8 cellular contexts compared by ENCODE assay signal in genomic region chr9:100098887-100099721, GRCh38. TPM values are rescaled to one million over a fixed set of nuclear protein-coding genes. Genes with fewer than 3 reads are reported as not detected.
DNase-seq lines count a peak whose midpoint lies in the region; ATAC-seq and TF ChIP-seq lines count a peak whose summit lies in the region.

Gene ERP44 (minus strand): TSS chr9:100099000. CDS start chr9:100098840, 160 bp downstream.
Gene INVS (plus strand): TSS chr9:100099243. CDS start chr9:100104522, 5,279 bp downstream.

- H3K4me1 Mint-ChIP-seq in activated naive CD8-positive, alpha-beta T cell (ENCODE audit: low read depth), result peaks cover 38% of the 10 kb centered on the region

- peak within 1 kb of the TSS; percentile 94 to 97 for H3K4me3 ChIP-seq in testis

- H3K4me3 Mint-ChIP-seq in activated naive CD8-positive, alpha-beta T cell, result peak within 1 kb of the TSS; percentile 98

- peak; percentile 97 for DNase-seq in GM10248 (ENCODE audit: extremely low spot score)
- peak; percentile 98 for DNase-seq in NCI-H1105 (lab: John Stamatoyannopoulos, UW)
- peak; percentile 89 for DNase-seq in SKM-1 treated with dmso at 0.1 percent for 144 hours (lab: John Stamatoyannopoulos, UW; ENCODE audit: unreplicated experiment)
- peak; percentile 99 for DNase-seq in glomerular visceral epithelial cell (ENCODE audit: extremely low spot score)
- DNase-seq in omental fat pad (ENCODE audit: low spot score), result peak; percentile 96
- peak; percentile 100 for DNase-seq in testis

- no peaks in the 10 kb centered on the region for H3K9me3 ChIP-seq in testis

- POLR2A ChIA-PET in GM10248 (lab: Yijun Ruan, JAX), result interaction anchor here (1.0 to 1.3 kb wide), 2 partner anchors 12 to 14 kb away, joined by 4 to 8 read pairs; no protein-coding TSS in a partner anchor

- H3K36me3 ChIP-seq in testis (ENCODE audit: low read depth, missing control alignments), result no peaks in the 10 kb centered on the region

- H3K27ac Mint-ChIP-seq in activated naive CD8-positive, alpha-beta T cell, result peak within 1 kb of the TSS; percentile 93

- peak within 1 kb of the TSS; percentile 81 to 90 for H3K27ac ChIP-seq in testis

- no peaks in the 10 kb centered on the region for H3K27me3 Mint-ChIP-seq in activated naive CD8-positive, alpha-beta T cell

- TF ChIP-seq POLR2A in testis (IDR thresholded peaks at IDR 0.05), result peak; percentile 69

- CTCF ChIA-PET in GM10248 (lab: Yijun Ruan, JAX), result interaction anchor here (1.3 to 1.6 kb wide), 2 partner anchors 12 to 936 kb away, joined by 3 to 6 read pairs; no protein-coding TSS in a partner anchor

- 0 to 1% methylated on average over 30 to 54 of the region's 54 CpGs for WGBS in testis, 2 donors

- intact Hi-C loops in testis (cut with DNase I; ENCODE audit: low total_unique reads), result no loop called here

- no peaks in the 10 kb centered on the region for H3K36me3 Mint-ChIP-seq in activated naive CD8-positive, alpha-beta T cell

- peaks cover 8% of the 10 kb centered on the region for H3K4me1 ChIP-seq in testis

- no peaks in the 10 kb centered on the region for H3K27me3 ChIP-seq in testis

- TF ChIP-seq CTCF in GM10248 (IDR thresholded peaks at IDR 0.05; ENCODE audit: control extremely low read depth, extremely low read depth, low read depth, missing control alignments), result no peak
- TF ChIP-seq CTCF in omental fat pad (IDR thresholded peaks at IDR 0.05), result no peak
- peak in 1 of 3 experiments; percentile 6 for TF ChIP-seq CTCF in testis (IDR thresholded peaks at IDR 0.05)

- H3K9me3 Mint-ChIP-seq in activated naive CD8-positive, alpha-beta T cell (ENCODE audit: low read depth), result no peaks in the 10 kb centered on the region

- peak; percentile 98 for ATAC-seq in HG02623 (IDR thresholded peaks at IDR 0.05; ENCODE audit: unreplicated experiment)
- peak; percentile 99 for ATAC-seq in omental fat pad (ENCODE audit: low FRiP score)

RNA-seq across cellular contexts. Expression of gene ERP44, which starts in this region (rescaled TPM):
- 10 to 100 TPM; 14.1 to 21.4 (median 16.1) TPM for total RNA-seq in omental fat pad
- total RNA-seq in testis, result 10 to 100 TPM; 14.6 to 18.3 TPM
- 17.8 TPM for polyA plus RNA-seq in testis (ENCODE audit: insufficient read depth, low read depth, low replicate concordance)

RNA-seq across cellular contexts. Expression of gene INVS, which starts in this region (rescaled TPM):
- total RNA-seq in omental fat pad, result 10 to 100 TPM; 22.1 to 44.5 (median 26.3) TPM
- 10 to 100 TPM; 31.7 to 37.1 TPM for total RNA-seq in testis
- 13.3 TPM for polyA plus RNA-seq in testis (ENCODE audit: insufficient read depth, low read depth, low replicate concordance)

Comparison
In these comparisons a context has a peak if more than half of its experiments do, and no peak if none do; other contexts are left out.
1. Peak in every context shown above with its lines: DNase-seq, ATAC-seq, H3K4me3 ChIP-seq and H3K27ac ChIP-seq.